ENCODE assay signal across 12 cellular contexts in the genomic region with DNA sequence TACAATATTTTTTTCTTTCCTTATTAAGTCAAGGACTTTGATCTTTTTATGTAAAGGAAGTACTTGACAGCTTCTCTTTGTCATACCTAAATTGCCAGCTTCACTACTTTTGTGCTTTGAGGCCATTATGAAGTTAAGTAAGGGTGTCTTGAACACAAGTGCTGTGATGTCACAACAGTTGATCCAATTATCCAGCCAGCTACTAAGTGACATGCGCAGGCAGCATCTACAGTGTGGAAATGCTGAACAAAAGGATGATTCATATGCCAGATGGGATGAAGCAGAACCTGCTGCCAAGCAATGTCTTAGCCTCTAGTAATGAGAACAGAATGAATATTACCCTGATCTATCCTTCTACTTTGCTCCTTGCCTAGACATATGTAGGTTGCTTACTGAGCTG.
DNase-seq lines count a peak whose midpoint lies in the region; ATAC-seq and TF ChIP-seq lines count a peak whose summit lies in the region.
"Had no signal": no experiment of that assay in that cellular context is flagged by ENCODE, and none has a peak within 500 bp of the region (broad histone marks: within the 10 kb centered on the region; RNA-seq: fewer than 3 reads in every experiment).

No MANE protein-coding gene starts in this region.

- peak overlapping the region; percentile 67 for H3K27ac ChIP-seq in caudate nucleus (ENCODE audit: low read depth, low read length)
- no peak overlapping the region for H3K27ac ChIP-seq in heart right ventricle
- H3K27ac ChIP-seq: prostate gland had no signal

- TF ChIP-seq CTCF in NB4 (IDR thresholded peaks at IDR 0.05; ENCODE audit: low read depth, low read length) (no peak), heart right ventricle (IDR thresholded peaks at IDR 0.05) (no peak)

- H3K27ac Mint-ChIP-seq in activated naive CD8-positive, alpha-beta T cell treated with anti-CD3 and anti-CD28 coated beads for 36 hours, result no peak overlapping the region

- no peaks in the 10 kb centered on the region for H3K36me3 ChIP-seq in heart right ventricle
- no peaks in the 10 kb centered on the region for H3K36me3 ChIP-seq in H7 (replicated peaks; ENCODE audit: control insufficient read depth, insufficient read depth, low read length)
- H3K36me3 ChIP-seq: prostate gland had no signal

- no peaks in the 10 kb centered on the region for H3K9me3 Mint-ChIP-seq in activated naive CD8-positive, alpha-beta T cell treated with anti-CD3 and anti-CD28 coated beads for 36 hours

- WGBS in heart right ventricle, 2 donors, result 59 to 69% methylated on average over 1 of the region's 1 CpG

- H3K36me3 Mint-ChIP-seq in activated naive CD8-positive, alpha-beta T cell treated with anti-CD3 and anti-CD28 coated beads for 36 hours, result no peaks in the 10 kb centered on the region

- H3K4me3 ChIP-seq in NB4 (ENCODE audit: low read depth, low read length), result no peak overlapping the region
- no peak overlapping the region for H3K4me3 ChIP-seq in heart right ventricle
- no peak overlapping the region for H3K4me3 ChIP-seq in H7 (ENCODE audit: insufficient read depth, low read depth, low read length)
- H3K4me3 ChIP-seq: prostate gland had no signal

- ATAC-seq in heart right ventricle, result no peak
- ATAC-seq: Panc1 had no signal

- peak; percentile 89 for DNase-seq in Ammon's horn (ENCODE audit: low spot score)
- DNase-seq in NB4 (ENCODE audit: low read depth), result peak; percentile 9
- DNase-seq in caudate nucleus (lab: John Stamatoyannopoulos, UW), result peak in 38 of 61 donors; percentile 1 to 67 (median 19)
- DNase-seq in medulla oblongata (ENCODE audit: extremely low spot score), result peak; percentile 61
- DNase-seq in heart right ventricle, result no peak
- no peak for DNase-seq in activated naive CD8-positive, alpha-beta T cell treated with anti-CD3 and anti-CD28 coated beads for 36 hours
- DNase-seq in mesenteric fat pad (ENCODE audit: low spot score), result no peak
- no peak for DNase-seq in H7
- DNase-seq: activated CD4-positive, alpha-beta T cell treated with anti-CD3 and anti-CD28 coated beads, Interleukin-2, amount 50 U/mL, for 4 hours; DMS79 treated with DMSO at 0.1 percent for 48 hours had no signal

- no peaks in the 10 kb centered on the region for H3K4me1 ChIP-seq in heart right ventricle
- H3K4me1 ChIP-seq: prostate gland had no signal

- H3K9me3 ChIP-seq in heart right ventricle, result no peaks in the 10 kb centered on the region
- H3K9me3 ChIP-seq: prostate gland had no signal

- intact Hi-C loops in heart right ventricle (cut with DNase I), result no loop called here

- H3K27me3 Mint-ChIP-seq in activated naive CD8-positive, alpha-beta T cell treated with anti-CD3 and anti-CD28 coated beads for 36 hours, result peaks cover 3% of the 10 kb centered on the region

- H3K27me3 ChIP-seq in heart right ventricle (peaks cover 0 to 8% (median 0%) of the 10 kb centered on the region in 7 donors), H7 (ENCODE audit: control insufficient read depth, insufficient read depth, low read length) (no peaks in the 10 kb centered on the region)

- H3K4me1 Mint-ChIP-seq in activated naive CD8-positive, alpha-beta T cell treated with anti-CD3 and anti-CD28 coated beads for 36 hours, result no peaks in the 10 kb centered on the region

- no peak for TF ChIP-seq POLR2A in NB4 (IDR thresholded peaks at IDR 0.05; ENCODE audit: extremely low read depth, insufficient read length)

- H3K4me3 Mint-ChIP-seq in activated naive CD8-positive, alpha-beta T cell treated with anti-CD3 and anti-CD28 coated beads for 36 hours, result no peak overlapping the region

Comparison
In these comparisons a context has a peak if more than half of its experiments do, and no peak if none do; other contexts are left out.
1. DNase-seq: peak in Ammon's horn (single experiment), NB4 (single experiment), caudate nucleus (38 of 61) and medulla oblongata (single experiment); none in heart right ventricle (0 of 2), activated naive CD8-positive, alpha-beta T cell treated with anti-CD3 and anti-CD28 coated beads for 36 hours (single experiment), mesenteric fat pad (single experiment) and H7 (single experiment).